ENCODE assay signal across 16 cellular contexts in genomic region chr13:75910591-75910990, GRCh38.
"Had no signal": no experiment of that assay in that cellular context is flagged by ENCODE, and none has a peak within 500 bp of the region (broad histone marks: within the 10 kb centered on the region; RNA-seq: fewer than 3 reads in every experiment).

No MANE protein-coding gene starts in this region.

- H3K4me3 Mint-ChIP-seq: activated T-cell treated with anti-CD3 and anti-CD28 coated beads, Interleukin-2, amount 50 U/mL, for 72 hours; dendritic cell treated with granulocyte-macrophage colony-stimulating factor and Interleukin-4, amounts not matched to agents 40 ng/mL and 50 ng/mL, for 4 days; natural killer cell; T-helper 17 cell had no signal

- H3K9me3 Mint-ChIP-seq: activated naive CD4-positive, alpha-beta T cell treated with anti-CD3 and anti-CD28 coated beads, Interleukin-2, amount 50 U/mL, for 72 hours; activated T-cell treated with anti-CD3 and anti-CD28 coated beads, Interleukin-2, amount 50 U/mL, for 72 hours had no signal

- FAIRE-seq: pancreas, small intestine had no signal

- H3K27me3 ChIP-seq: neutrophil, pancreas, right lobe of liver, testis, upper lobe of right lung had no signal

- H3K9me3 ChIP-seq: neutrophil, pancreas, right lobe of liver, testis, upper lobe of right lung had no signal

- DNase-seq: activated CD4-positive, alpha-beta T cell treated with anti-CD3 and anti-CD28 coated beads, Interleukin-2, amount 50 U/mL, for 4 hours; activated gamma-delta T cell treated with Interleukin-2 at 50 U/mL for 16 hours; activated T-cell treated with anti-CD3 and anti-CD28 coated beads, Interleukin-2, amount 50 U/mL, for 72 hours; effector CD8-positive, alpha-beta T cell; mesendoderm; natural killer cell; pancreas; right lobe of liver; small intestine; stimulated activated CD4-positive, alpha-beta T cell treated with anti-CD3 and anti-CD28 coated beads, Interleukin-4, amount 100 ng/mL, for 1 hour; T-helper 17 cell; testis; upper lobe of right lung had no signal

- H3K27me3 Mint-ChIP-seq: dendritic cell treated with granulocyte-macrophage colony-stimulating factor and Interleukin-4, amounts not matched to agents 40 ng/mL and 50 ng/mL, for 4 days had no signal

- H3K4me1 Mint-ChIP-seq: natural killer cell, T-helper 17 cell had no signal

- H3K36me3 ChIP-seq: neutrophil, pancreas, right lobe of liver, upper lobe of right lung had no signal

- H3K4me1 ChIP-seq: pancreas, right lobe of liver, upper lobe of right lung had no signal

- H3K27ac Mint-ChIP-seq: activated naive CD4-positive, alpha-beta T cell treated with anti-CD3 and anti-CD28 coated beads, Interleukin-2, amount 50 U/mL, for 72 hours; activated T-cell treated with anti-CD3 and anti-CD28 coated beads, Interleukin-2, amount 50 U/mL, for 72 hours; dendritic cell treated with granulocyte-macrophage colony-stimulating factor and Interleukin-4, amounts not matched to agents 40 ng/mL and 50 ng/mL, for 4 days; natural killer cell; T-helper 17 cell had no signal

- H3K4me3 ChIP-seq: pancreas, right lobe of liver, testis, upper lobe of right lung had no signal

- H3K36me3 Mint-ChIP-seq: activated naive CD4-positive, alpha-beta T cell treated with anti-CD3 and anti-CD28 coated beads, Interleukin-2, amount 50 U/mL, for 72 hours; natural killer cell had no signal
